ENCODE assay signal across 8 cellular contexts in genomic region chr15:77187751-77188464, GRCh38.
DNase-seq lines count a peak whose midpoint lies in the region; ATAC-seq and TF ChIP-seq lines count a peak whose summit lies in the region.

No MANE protein-coding gene starts in this region.

- H3K9me3 ChIP-seq in ascending aorta = no peaks in the 10 kb centered on the region
- H3K9me3 ChIP-seq in thymus (ENCODE audit: control insufficient read depth) = no peaks in the 10 kb centered on the region

- intact Hi-C loops in ascending aorta (cut with DNase I) = no loop called here

- peaks cover 0 to 3% of the 10 kb centered on the region in 2 donors for H3K4me1 ChIP-seq in ascending aorta
- H3K4me1 ChIP-seq in thymus (ENCODE audit: control insufficient read depth, insufficient read depth, low read length) = no peaks in the 10 kb centered on the region

- no peak for TF ChIP-seq CTCF in ascending aorta (IDR thresholded peaks at IDR 0.05)

- WGBS in thymus = 33% methylated on average over 4 of the region's 4 CpGs

- H3K27me3 ChIP-seq in ascending aorta (no peaks in the 10 kb centered on the region), thymus (ENCODE audit: control insufficient read depth, insufficient read depth) (no peaks in the 10 kb centered on the region)

- in situ Hi-C loops in KBM-7 (cut with MboI; ENCODE audit: low pct_unique_long_range_greater_than_20kb, low sequenced_read_pairs) = loop anchor here (25.0 kb wide), 1 partner anchor 299 kb away; no protein-coding TSS in a partner anchor

- H3K4me3 ChIP-seq in ascending aorta (no peak overlapping the region), thymus (ENCODE audit: low read length) (no peak overlapping the region)

- ATAC-seq in GM18505 (IDR thresholded peaks at IDR 0.05; ENCODE audit: unreplicated experiment) = peak; percentile 57
- ATAC-seq in GM18867 (IDR thresholded peaks at IDR 0.05; ENCODE audit: unreplicated experiment) = no peak

- H3K27ac ChIP-seq in ascending aorta = peak overlapping the region; percentile 47 to 57
- peak overlapping the region; percentile 40 for H3K27ac ChIP-seq in thymus (ENCODE audit: low read depth)

- TF ChIP-seq POLR2A in GM18505 (IDR thresholded peaks at IDR 0.05; ENCODE audit: borderline replicate concordance, extremely low read depth, insufficient read depth, insufficient read length) = no peak

- DNase-seq in KBM-7 = peak; percentile 91
- peak in 1 of 2 donors; percentile 70 for DNase-seq in ascending aorta (ENCODE audit: low spot score in 2 of 2)
- DNase-seq in left kidney (ENCODE audit: low read depth, low spot score) = peak; percentile 50
- no peak for DNase-seq in RKO (ENCODE audit: low spot score)
- DNase-seq in SW 1271 (lab: John Stamatoyannopoulos, UW) = no peak

- H3K36me3 ChIP-seq in ascending aorta (no peaks in the 10 kb centered on the region), thymus (ENCODE audit: control insufficient read depth, insufficient read depth) (no peaks in the 10 kb centered on the region)

Comparison
In these comparisons a context has a peak if more than half of its experiments do, and no peak if none do; other contexts are left out.
1. DNase-seq: peak in KBM-7 (single experiment) and left kidney (single experiment); none in RKO (single experiment) and SW 1271 (0 of 2).